In genomic region chr19:50490991-50491472, GRCh38 we compare ENCODE assay signal across 24 cellular contexts. TPM values are rescaled to one million over a fixed set of nuclear protein-coding genes. Genes with fewer than 3 reads are reported as not detected.
A peak's percentile ranks its signal among the peaks of the same experiment; 100 is the strongest.
DNase-seq lines count a peak whose midpoint lies in the region; ATAC-seq and TF ChIP-seq lines count a peak whose summit lies in the region.
"Had no signal": no experiment of that assay in that cellular context is flagged by ENCODE, and none has a peak within 500 bp of the region (broad histone marks: within the 10 kb centered on the region; RNA-seq: fewer than 3 reads in every experiment).

No MANE protein-coding gene starts in this region.

- no peaks in the 10 kb centered on the region for H3K79me1 ChIP-seq in neuronal stem cell (ENCODE audit: low read depth, low read length)

- no peak overlapping the region for H2AK5ac ChIP-seq in neuronal stem cell (ENCODE audit: low read depth, low read length)

- ATAC-seq in stimulated activated naive CD8-positive, alpha-beta T cell treated with anti-CD3 and anti-CD28 coated beads, Interleukin-15, Interleukin-2, amounts not matched to agents 100 U/mL and 50 U/mL, for 24 hours, result no peak
- ATAC-seq in effector memory CD8-positive, alpha-beta T cell (replicated peaks), result no peak
- ATAC-seq: activated naive CD4-positive, alpha-beta T cell treated with anti-CD3 and anti-CD28 coated beads, Interleukin-2, amount 50 U/mL, for 72 hours; gastroesophageal sphincter; WTC11 had no signal

- H3K23ac ChIP-seq in neuronal stem cell (ENCODE audit: low read depth, low read length, poor library complexity), result no peak overlapping the region

- no peaks in the 10 kb centered on the region for H4K20me1 ChIP-seq in smooth muscle cell (ENCODE audit: low read depth)

- no peaks in the 10 kb centered on the region for H3K27me3 Mint-ChIP-seq in stimulated activated naive CD8-positive, alpha-beta T cell treated with anti-CD3 and anti-CD28 coated beads, Interleukin-15, Interleukin-2, amounts not matched to agents 100 ng/mL and 50 ng/mL, for 24 hours
- peaks cover 15% of the 10 kb centered on the region for H3K27me3 Mint-ChIP-seq in glutamatergic neuron (ENCODE audit: unreplicated experiment)
- no peaks in the 10 kb centered on the region for H3K27me3 Mint-ChIP-seq in effector memory CD8-positive, alpha-beta T cell
- H3K27me3 Mint-ChIP-seq: activated CD4-positive, alpha-beta memory T cell treated with anti-CD3 and anti-CD28 coated beads, Interleukin-2, amount 10 ng/mL, durations not matched to agents 7 days and 5 days had no signal

- no peak overlapping the region for H2BK15ac ChIP-seq in neuronal stem cell (ENCODE audit: low read length)

- no peak overlapping the region for H3K27ac ChIP-seq in neuronal stem cell (replicated peaks; ENCODE audit: low read length)
- H3K27ac ChIP-seq in smooth muscle cell (ENCODE audit: low read depth), result no peak overlapping the region
- H3K27ac ChIP-seq: gastroesophageal sphincter, parathyroid adenoma, skin epidermis, testis had no signal

- H2BK120ac ChIP-seq in neuronal stem cell (ENCODE audit: low read depth, low read length), result no peak overlapping the region

- H2AFZ ChIP-seq in neuronal stem cell (ENCODE audit: low read length) (peak overlapping the region; percentile 43), smooth muscle cell (ENCODE audit: low read depth) (no peak overlapping the region)
- H2AFZ ChIP-seq: parathyroid adenoma had no signal

- peaks cover 20% of the 10 kb centered on the region for H3K4me1 Mint-ChIP-seq in stimulated activated naive CD8-positive, alpha-beta T cell treated with anti-CD3 and anti-CD28 coated beads, Interleukin-15, Interleukin-2, amounts not matched to agents 100 ng/mL and 50 ng/mL, for 24 hours (ENCODE audit: low read depth)
- peaks cover 21% of the 10 kb centered on the region for H3K4me1 Mint-ChIP-seq in glutamatergic neuron (ENCODE audit: low read depth, unreplicated experiment)
- peaks cover 17 to 36% of the 10 kb centered on the region in 2 donors for H3K4me1 Mint-ChIP-seq in effector memory CD8-positive, alpha-beta T cell (ENCODE audit: low read depth in 2 of 2)

- H3K36me3 Mint-ChIP-seq in stimulated activated naive CD8-positive, alpha-beta T cell treated with anti-CD3 and anti-CD28 coated beads, Interleukin-15, Interleukin-2, amounts not matched to agents 100 ng/mL and 50 ng/mL, for 24 hours (ENCODE audit: low read depth), result peaks cover 6% of the 10 kb centered on the region
- H3K36me3 Mint-ChIP-seq in glutamatergic neuron (ENCODE audit: unreplicated experiment), result peaks cover 13% of the 10 kb centered on the region
- peaks cover 15% of the 10 kb centered on the region for H3K36me3 Mint-ChIP-seq in effector memory CD8-positive, alpha-beta T cell (ENCODE audit: insufficient read depth)

- H4K8ac ChIP-seq in neuronal stem cell (ENCODE audit: low read depth, low read length), result no peak overlapping the region

- peak overlapping the region in 1 of 2 donors; percentile 70 for H3K4me3 ChIP-seq in neuronal stem cell (ENCODE audit: low read length in 2 of 2)
- no peak overlapping the region for H3K4me3 ChIP-seq in smooth muscle cell
- H3K4me3 ChIP-seq: gastroesophageal sphincter, skin epidermis, testis had no signal

- no CpG with 5 or more reads among the region's 26 CpGs for WGBS in neuronal stem cell (ENCODE audit: extremely low coverage in 2 of 2, insufficient read length in 2 of 2, insufficient replicate concordance in 1 of 2), 2 donors
- 88% methylated on average over 23 of the region's 26 CpGs for WGBS in smooth muscle cell (ENCODE audit: low lambda C conversion rate)

- H3K79me2 ChIP-seq in smooth muscle cell (ENCODE audit: low read depth), result no peaks in the 10 kb centered on the region

- H3K9me3 Mint-ChIP-seq in stimulated activated naive CD8-positive, alpha-beta T cell treated with anti-CD3 and anti-CD28 coated beads, Interleukin-15, Interleukin-2, amounts not matched to agents 100 ng/mL and 50 ng/mL, for 24 hours, result no peaks in the 10 kb centered on the region
- H3K9me3 Mint-ChIP-seq in glutamatergic neuron (ENCODE audit: unreplicated experiment), result peaks cover 17% of the 10 kb centered on the region
- H3K9me3 Mint-ChIP-seq in effector memory CD8-positive, alpha-beta T cell, result no peaks in the 10 kb centered on the region
- H3K9me3 Mint-ChIP-seq: activated naive CD4-positive, alpha-beta T cell treated with anti-CD3 and anti-CD28 coated beads, Interleukin-2, amount 50 U/mL, for 72 hours had no signal

- no peak for DNase-seq in stimulated activated naive CD8-positive, alpha-beta T cell treated with anti-CD3 and anti-CD28 coated beads, Interleukin-15, Interleukin-2, amounts not matched to agents 100 U/mL and 50 U/mL, for 24 hours
- DNase-seq in glutamatergic neuron (no peak), neuronal stem cell (ENCODE audit: low spot score) (no peak), NCI-H1105 treated with DMSO at 0.1 percent for 48 hours (lab: John Stamatoyannopoulos, UW) (no peak), retina (no peak), smooth muscle cell (lab: John Stamatoyannopoulos, UW; ENCODE audit: unreplicated experiment) (no peak)
- DNase-seq in effector memory CD8-positive, alpha-beta T cell, result no peak
- DNase-seq: activated CD4-positive, alpha-beta memory T cell treated with anti-CD3 and anti-CD28 coated beads, Interleukin-2, amount 10 ng/mL, durations not matched to agents 7 days and 5 days; activated T-cell treated with anti-CD3 and anti-CD28 coated beads, Interleukin-2, amount 50 U/mL, for 1 hour; cortex of kidney; erythroblast; NCI-H1417 treated with DMSO at 0.1 percent for 48 hours; NCI-H2171; NCI-H748 treated with DMSO at 0.1 percent for 48 hours; stimulated activated CD4-positive, alpha-beta T cell treated with anti-CD3 and anti-CD28 coated beads, Interleukin-4, amount 100 ng/mL, for 4 hours; testis had no signal

- TF ChIP-seq CTCF in glutamatergic neuron (IDR thresholded peaks at IDR 0.05; ENCODE audit: partially characterized antibody, unreplicated experiment), result no peak
- no peak for TF ChIP-seq CTCF in smooth muscle cell (IDR thresholded peaks at IDR 0.05; ENCODE audit: borderline replicate concordance, insufficient read depth, poor library complexity, severe bottlenecking)

- H3K4ac ChIP-seq in neuronal stem cell (ENCODE audit: low read length), result no peak overlapping the region

- no peak overlapping the region for H3K9ac ChIP-seq in neuronal stem cell (ENCODE audit: low read depth, low read length, poor library complexity)
- H3K9ac ChIP-seq in smooth muscle cell (ENCODE audit: low read depth), result no peak overlapping the region
- H3K9ac ChIP-seq: parathyroid adenoma had no signal

- H3K4me3 Mint-ChIP-seq in stimulated activated naive CD8-positive, alpha-beta T cell treated with anti-CD3 and anti-CD28 coated beads, Interleukin-15, Interleukin-2, amounts not matched to agents 100 ng/mL and 50 ng/mL, for 24 hours, result no peak overlapping the region
- H3K4me3 Mint-ChIP-seq in glutamatergic neuron (ENCODE audit: unreplicated experiment), result peak overlapping the region; percentile 77
- H3K4me3 Mint-ChIP-seq in effector memory CD8-positive, alpha-beta T cell, result peak overlapping the region in 1 of 2 donors; percentile 26
- H3K4me3 Mint-ChIP-seq: activated CD4-positive, alpha-beta memory T cell treated with anti-CD3 and anti-CD28 coated beads, Interleukin-2, amount 10 ng/mL, durations not matched to agents 7 days and 5 days; WTC11 had no signal

- H2BK12ac ChIP-seq in neuronal stem cell (ENCODE audit: low read length), result no peak overlapping the region

- H3K14ac ChIP-seq in neuronal stem cell (ENCODE audit: low read length), result no peak overlapping the region

- peak overlapping the region; percentile 36 for H3K18ac ChIP-seq in neuronal stem cell (ENCODE audit: low read length)

- H3K27me3 ChIP-seq in neuronal stem cell (ENCODE audit: control insufficient read depth in 3 of 3, insufficient read depth in 3 of 3, low read depth in 1 of 3, low read length in 3 of 3) (peaks cover 0 to 68% (median 6%) of the 10 kb centered on the region in 3 experiments), smooth muscle cell (ENCODE audit: low read depth) (peaks cover 5% of the 10 kb centered on the region)
- H3K27me3 ChIP-seq: testis had no signal

- H3K9me3 ChIP-seq in neuronal stem cell (replicated peaks in 1 of 2; ENCODE audit: control insufficient read depth in 2 of 2, insufficient read depth in 1 of 2, low read depth in 1 of 2, low read length in 2 of 2), result peaks cover 11 to 19% of the 10 kb centered on the region in 2 donors
- no peaks in the 10 kb centered on the region for H3K9me3 ChIP-seq in smooth muscle cell (replicated peaks; ENCODE audit: low read depth)
- H3K9me3 ChIP-seq: gastroesophageal sphincter, testis had no signal

- H4K91ac ChIP-seq in neuronal stem cell (ENCODE audit: low read depth, low read length, poor library complexity), result peak overlapping the region; percentile 47

- H2BK5ac ChIP-seq in neuronal stem cell (ENCODE audit: low read length), result no peak overlapping the region

- no peaks in the 10 kb centered on the region for H3F3A ChIP-seq in smooth muscle cell (ENCODE audit: low read depth)

- H3K4me1 ChIP-seq in neuronal stem cell (ENCODE audit: control insufficient read depth in 2 of 2, insufficient read depth in 1 of 2, low read depth in 1 of 2, low read length in 2 of 2) (peaks cover 20 to 21% of the 10 kb centered on the region in 2 donors), smooth muscle cell (ENCODE audit: low read depth) (no peaks in the 10 kb centered on the region)
- H3K4me1 ChIP-seq: gastroesophageal sphincter, parathyroid adenoma, testis had no signal

- no peaks in the 10 kb centered on the region for H3K36me3 ChIP-seq in neuronal stem cell (replicated peaks in 1 of 2; ENCODE audit: control insufficient read depth in 2 of 2, insufficient read depth in 2 of 2, low read length in 2 of 2)
- H3K36me3 ChIP-seq in smooth muscle cell (ENCODE audit: low read depth), result no peaks in the 10 kb centered on the region

- H3K27ac Mint-ChIP-seq in stimulated activated naive CD8-positive, alpha-beta T cell treated with anti-CD3 and anti-CD28 coated beads, Interleukin-15, Interleukin-2, amounts not matched to agents 100 ng/mL and 50 ng/mL, for 24 hours, result peak overlapping the region; percentile 3
- H3K27ac Mint-ChIP-seq in glutamatergic neuron (ENCODE audit: unreplicated experiment), result peak overlapping the region; percentile 55
- peak overlapping the region in 1 of 2 donors; percentile 80 for H3K27ac Mint-ChIP-seq in effector memory CD8-positive, alpha-beta T cell
- H3K27ac Mint-ChIP-seq: activated CD4-positive, alpha-beta memory T cell treated with anti-CD3 and anti-CD28 coated beads, Interleukin-2, amount 10 ng/mL, durations not matched to agents 7 days and 5 days; WTC11 had no signal

- peak overlapping the region; percentile 47 for H3K4me2 ChIP-seq in neuronal stem cell (ENCODE audit: insufficient read depth, low read length, poor library complexity, severe bottlenecking)
- H3K4me2 ChIP-seq in smooth muscle cell, result no peak overlapping the region

RNA-seq across cellular contexts. Expression of gene GARIN5A, which starts 14.4 kb away (rescaled TPM):
- total RNA-seq in glutamatergic neuron (ENCODE audit: unreplicated experiment), result 5.2 TPM
- 9.4 TPM for polyA plus RNA-seq in neuronal stem cell (2013, experiment 1 of 2)
- 8.0 TPM for polyA plus RNA-seq in neuronal stem cell (2013, experiment 2 of 2)
- 1.7 and 4.1 TPM in 2 replicates for total RNA-seq in smooth muscle cell
- polyA plus RNA-seq in smooth muscle cell, result 2.1 and 3.7 TPM in 2 replicates

RNA-seq across cellular contexts. Expression of gene EMC10, which starts 14.7 kb away (rescaled TPM):
- total RNA-seq in glutamatergic neuron (ENCODE audit: unreplicated experiment), result 98.8 TPM
- 57.0 TPM for polyA plus RNA-seq in neuronal stem cell (2013, experiment 1 of 2)
- polyA plus RNA-seq in neuronal stem cell (2013, experiment 2 of 2), result 55.4 TPM
- total RNA-seq in smooth muscle cell, result 49.0 and 51.7 TPM in 2 replicates
- polyA plus RNA-seq in smooth muscle cell, result 18.0 and 22.0 TPM in 2 replicates

RNA-seq across cellular contexts. Expression of gene JOSD2, which starts 20.0 kb away (rescaled TPM):
- 19.1 TPM for total RNA-seq in glutamatergic neuron (ENCODE audit: unreplicated experiment)
- polyA plus RNA-seq in neuronal stem cell (2013, experiment 1 of 2), result 2.7 TPM
- 2.8 TPM for polyA plus RNA-seq in neuronal stem cell (2013, experiment 2 of 2)
- 17.1 and 32.0 TPM in 2 replicates for total RNA-seq in smooth muscle cell
- polyA plus RNA-seq in smooth muscle cell, result 77.6 and 85.1 TPM in 2 replicates

RNA-seq across cellular contexts. Expression of gene ASPDH, which starts 22.7 kb away (rescaled TPM):
- not detected for total RNA-seq in glutamatergic neuron (ENCODE audit: unreplicated experiment)
- not detected for polyA plus RNA-seq in neuronal stem cell (2013, experiment 1 of 2)
- not detected for polyA plus RNA-seq in neuronal stem cell (2013, experiment 2 of 2)
- total RNA-seq in smooth muscle cell, result not detected in 2 replicates
- 0.89 TPM in 1 of 2 replicates, not detected in the other for polyA plus RNA-seq in smooth muscle cell
- total RNA-seq: activated CD4-positive, alpha-beta memory T cell treated with anti-CD3 and anti-CD28 coated beads, Interleukin-2, amount 10 ng/mL, durations not matched to agents 7 days and 5 days; activated naive CD4-positive, alpha-beta T cell treated with anti-CD3 and anti-CD28 coated beads, Interleukin-2, amount 50 U/mL, for 72 hours; gastroesophageal sphincter; OCI-LY7; testis; WTC11 had no signal

RNA-seq across cellular contexts. Expression of gene MYBPC2, which starts 58.3 kb away (rescaled TPM):
- total RNA-seq in glutamatergic neuron (ENCODE audit: unreplicated experiment), result 0.61 TPM
- 1.0 TPM for polyA plus RNA-seq in neuronal stem cell (2013, experiment 1 of 2)
- polyA plus RNA-seq in neuronal stem cell (2013, experiment 2 of 2), result 1.2 TPM
- 0.18 TPM in 1 of 2 replicates, not detected in the other for total RNA-seq in smooth muscle cell
- not detected in 2 replicates for polyA plus RNA-seq in smooth muscle cell
- total RNA-seq: gastroesophageal sphincter had no signal
- polyA plus RNA-seq: liver had no signal
